8 cellular contexts compared by ENCODE assay signal in genomic region chr10:30999084-30999712, GRCh38. TPM values are rescaled to one million over a fixed set of nuclear protein-coding genes. Genes with fewer than 3 reads are reported as not detected.
DNase-seq lines count a peak whose midpoint lies in the region; ATAC-seq and TF ChIP-seq lines count a peak whose summit lies in the region.

No MANE protein-coding gene starts in this region.

- H3K4me2 ChIP-seq in hepatocyte: peak overlapping the region; percentile 48

- H3K27me3 ChIP-seq in hepatocyte: no peaks in the 10 kb centered on the region
- H3K27me3 ChIP-seq in tibial nerve: no peaks in the 10 kb centered on the region

- TF ChIP-seq CTCF in hepatocyte (IDR thresholded peaks at IDR 0.05; ENCODE audit: poor library complexity) (no peak), tibial nerve (IDR thresholded peaks at IDR 0.05) (no peak)

- H4K20me1 ChIP-seq in hepatocyte (ENCODE audit: insufficient read depth, poor library complexity, severe bottlenecking): no peaks in the 10 kb centered on the region

- peaks cover 8% of the 10 kb centered on the region for H3K9me3 Mint-ChIP-seq in activated naive CD4-positive, alpha-beta T cell treated with anti-CD3 and anti-CD28 coated beads, Interleukin-2, amount 10 ng/mL, durations not matched to agents 7 days and 5 days
- H3K9me3 Mint-ChIP-seq in activated T-cell treated with anti-CD3 and anti-CD28 coated beads, Interleukin-2, amount 50 U/mL, for 72 hours: peaks cover 2% of the 10 kb centered on the region in 2 donors

- H3K4me1 Mint-ChIP-seq in activated naive CD4-positive, alpha-beta T cell treated with anti-CD3 and anti-CD28 coated beads, Interleukin-2, amount 10 ng/mL, durations not matched to agents 7 days and 5 days: peaks cover 27% of the 10 kb centered on the region
- peaks cover 31% of the 10 kb centered on the region for H3K4me1 Mint-ChIP-seq in activated T-cell treated with anti-CD3 and anti-CD28 coated beads, Interleukin-2, amount 50 U/mL, for 72 hours (ENCODE audit: low read depth)

- H3K36me3 ChIP-seq in hepatocyte (replicated peaks; ENCODE audit: insufficient read depth, low read depth) (no peaks in the 10 kb centered on the region), tibial nerve (peaks cover 0 to 6% (median 0%) of the 10 kb centered on the region in 3 donors)

- H3K9me2 ChIP-seq in hepatocyte (replicated peaks; ENCODE audit: insufficient read depth): no peaks in the 10 kb centered on the region

- H3K4me3 Mint-ChIP-seq in activated naive CD4-positive, alpha-beta T cell treated with anti-CD3 and anti-CD28 coated beads, Interleukin-2, amount 10 ng/mL, durations not matched to agents 7 days and 5 days: peak overlapping the region; percentile 39
- peak overlapping the region; percentile 53 to 59 for H3K4me3 Mint-ChIP-seq in activated T-cell treated with anti-CD3 and anti-CD28 coated beads, Interleukin-2, amount 50 U/mL, for 72 hours

- H3K27ac ChIP-seq in hepatocyte (peak overlapping the region; percentile 84), tibial nerve (peak overlapping the region in 3 of 4 donors; percentile 51 to 64 (median 59))

- H3K79me2 ChIP-seq in hepatocyte: peaks cover 3% of the 10 kb centered on the region

- H3K27me3 Mint-ChIP-seq in activated naive CD4-positive, alpha-beta T cell treated with anti-CD3 and anti-CD28 coated beads, Interleukin-2, amount 10 ng/mL, durations not matched to agents 7 days and 5 days: no peaks in the 10 kb centered on the region
- H3K27me3 Mint-ChIP-seq in activated T-cell treated with anti-CD3 and anti-CD28 coated beads, Interleukin-2, amount 50 U/mL, for 72 hours (ENCODE audit: low read depth): no peaks in the 10 kb centered on the region

- peaks cover 7% of the 10 kb centered on the region for H3K36me3 Mint-ChIP-seq in activated naive CD4-positive, alpha-beta T cell treated with anti-CD3 and anti-CD28 coated beads, Interleukin-2, amount 10 ng/mL, durations not matched to agents 7 days and 5 days
- H3K36me3 Mint-ChIP-seq in activated T-cell treated with anti-CD3 and anti-CD28 coated beads, Interleukin-2, amount 50 U/mL, for 72 hours (ENCODE audit: insufficient read depth in 2 of 2): peaks cover 2% of the 10 kb centered on the region in 2 donors

- H3K4me1 ChIP-seq in hepatocyte (ENCODE audit: insufficient read depth) (peaks cover 14% of the 10 kb centered on the region), tibial nerve (peaks cover 0 to 23% (median 6%) of the 10 kb centered on the region in 4 donors)

- peak overlapping the region; percentile 65 for H3K27ac Mint-ChIP-seq in activated naive CD4-positive, alpha-beta T cell treated with anti-CD3 and anti-CD28 coated beads, Interleukin-2, amount 10 ng/mL, durations not matched to agents 7 days and 5 days
- H3K27ac Mint-ChIP-seq in activated T-cell treated with anti-CD3 and anti-CD28 coated beads, Interleukin-2, amount 50 U/mL, for 72 hours: peak overlapping the region; percentile 65

- H3K4me3 ChIP-seq in hepatocyte: no peak overlapping the region
- H3K4me3 ChIP-seq in tibial nerve: peak overlapping the region in 2 of 4 donors; percentile 1 to 16

- no peak overlapping the region for H2AFZ ChIP-seq in hepatocyte

- DNase-seq in activated naive CD4-positive, alpha-beta T cell treated with anti-CD3 and anti-CD28 coated beads, Interleukin-2, amount 10 ng/mL, durations not matched to agents 7 days and 5 days: no peak
- DNase-seq in activated naive CD4-positive, alpha-beta T cell treated with anti-CD3 and anti-CD28 coated beads, Interleukin-2, amount 50 U/mL, for 16 hours: no peak
- DNase-seq in activated T-cell treated with anti-CD3 and anti-CD28 coated beads, Interleukin-2, amount 50 U/mL, for 72 hours: peak in 1 of 2 donors; percentile 4
- peak; percentile 43 for DNase-seq in hepatocyte (ENCODE audit: low spot score)
- peak in 1 of 2 donors; percentile 48 for DNase-seq in tibial nerve (ENCODE audit: low spot score in 2 of 2)
- no peak for DNase-seq in NCI-H1048 (lab: John Stamatoyannopoulos, UW)

- WGBS in hepatocyte (ENCODE audit: low lambda C conversion rate, missing lambda C conversion rate): 69% methylated on average over 3 of the region's 3 CpGs
- WGBS in tibial nerve, 2 donors: 66% methylated on average over 3 of the region's 3 CpGs

- TF ChIP-seq POLR2A in tibial nerve (IDR thresholded peaks at IDR 0.05): peak in 1 of 2 donors; percentile 23

- peak; percentile 64 to 77 for ATAC-seq in activated T-cell treated with anti-CD3 and anti-CD28 coated beads, Interleukin-2, amount 50 U/mL, for 72 hours (replicated peaks in 1 of 2)
- ATAC-seq in HG03571 (IDR thresholded peaks at IDR 0.05; ENCODE audit: unreplicated experiment) (no peak), GM21528 (IDR thresholded peaks at IDR 0.05; ENCODE audit: low FRiP score, unreplicated experiment) (no peak)

- TF ChIP-seq EP300 in tibial nerve (IDR thresholded peaks at IDR 0.05): peak in 1 of 2 donors; percentile 92

- peaks cover 4% of the 10 kb centered on the region for H3K9me3 ChIP-seq in hepatocyte (ENCODE audit: low read depth)
- peaks cover 0 to 15% (median 0%) of the 10 kb centered on the region in 4 donors for H3K9me3 ChIP-seq in tibial nerve

- CTCF ChIA-PET in activated naive CD4-positive, alpha-beta T cell treated with anti-CD3 and anti-CD28 coated beads, Interleukin-2, amount 10 ng/mL, durations not matched to agents 7 days and 5 days (lab: Charles Lee): interaction anchor here (1.4 to 2.8 kb wide), 3 partner anchors 9 to 33 kb away, joined by 6 to 9 read pairs (median 8); partner anchors contain the start of gene ZNF438

RNA-seq across cellular contexts. Expression of gene ZNF438, which starts 32.5 kb away (rescaled TPM):
- total RNA-seq in activated T-cell treated with anti-CD3 and anti-CD28 coated beads, Interleukin-2, amount 50 U/mL, for 72 hours: 1 to 10 TPM; 5.2 to 5.4 TPM
- 3.2 and 5.0 TPM in 2 replicates for total RNA-seq in hepatocyte
- 2.3 and 3.8 TPM in 2 replicates for polyA plus RNA-seq in hepatocyte
- total RNA-seq in tibial nerve: 10 to 100 TPM; 10.8 to 26.5 (median 19.7) TPM

Comparison
In these comparisons a context has a peak if more than half of its experiments do, and no peak if none do; other contexts are left out.
1. ATAC-seq: peak in activated T-cell treated with anti-CD3 and anti-CD28 coated beads, Interleukin-2, amount 50 U/mL, for 72 hours (2 of 2); none in HG03571 (single experiment) and GM21528 (single experiment).